In the genomic region with DNA sequence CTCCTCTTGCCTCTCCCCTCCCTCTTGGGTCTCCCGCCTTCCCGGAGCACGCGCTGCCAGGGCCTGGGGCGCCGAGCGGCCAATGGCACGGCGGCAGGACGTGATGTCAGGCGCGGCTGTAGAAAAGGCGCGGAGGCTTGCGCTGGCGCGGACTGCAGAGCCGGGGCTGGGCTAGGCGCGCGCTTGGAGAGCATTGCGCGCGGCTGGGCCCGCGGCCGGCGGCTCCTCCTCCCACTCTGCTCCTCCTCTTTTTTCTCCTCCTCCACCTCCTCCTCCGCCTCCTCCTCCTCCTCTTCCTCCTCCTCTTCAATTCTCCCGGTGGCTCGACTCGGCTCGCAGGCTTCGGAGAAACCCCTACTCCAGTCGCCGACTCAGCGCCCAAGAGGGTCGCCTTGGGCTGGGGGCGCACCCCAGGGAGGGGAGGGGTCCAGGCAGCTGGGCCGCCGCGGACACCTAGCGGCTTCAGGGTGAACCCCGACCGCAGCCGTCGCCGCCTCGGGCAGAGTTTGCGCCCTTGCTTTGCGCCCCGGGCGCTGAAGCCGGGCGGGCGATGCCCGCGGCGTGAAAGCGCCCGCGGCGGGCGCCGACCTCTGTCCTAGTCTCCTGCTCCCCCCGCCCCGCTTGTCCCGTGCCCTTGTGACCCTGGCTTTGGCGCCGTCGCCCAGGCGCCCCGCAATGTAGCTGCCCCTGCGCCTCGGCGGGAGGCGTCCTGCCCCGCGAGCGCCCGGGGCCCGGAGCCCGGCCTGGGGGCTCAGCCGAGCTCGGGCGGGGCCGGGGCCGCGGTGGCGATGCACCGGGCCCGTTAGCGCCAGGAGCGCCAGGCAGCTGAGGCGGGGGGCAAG, we compare ENCODE assay signal across 8 cellular contexts. TPM values are rescaled to one million over a fixed set of nuclear protein-coding genes. Genes with fewer than 3 reads are reported as not detected.
DNase-seq lines count a peak whose midpoint lies in the region; ATAC-seq and TF ChIP-seq lines count a peak whose summit lies in the region.

LHX2 (plus strand) TSS at position 309 of the 842 bp plus-strand sequence. CDS start 581 bp downstream, outside the sequence.

- H3K9me3 Mint-ChIP-seq in Calu3 (ENCODE audit: low read depth, unreplicated experiment), result no peaks in the 10 kb centered on the region

- H3K9ac ChIP-seq in iPS-18a (ENCODE audit: low read length), result no peak within 1 kb of the TSS

- H3K36me3 ChIP-seq in iPS-18a (ENCODE audit: control insufficient read depth, low read depth, low read length), result no peaks in the 10 kb centered on the region

- H3K27me3 ChIP-seq in iPS-18a (ENCODE audit: control insufficient read depth, insufficient read depth, low read length), result peaks cover 98% of the 10 kb centered on the region

- intact Hi-C loops in Calu3 (cut with micrococcal nuclease; ENCODE audit: unreplicated experiment), result no loop called here

- CTCF ChIA-PET in Calu3 (lab: Charles Lee), result no interaction called here

- H3K4me3 Mint-ChIP-seq in Calu3 (ENCODE audit: low read depth, unreplicated experiment), result peak within 1 kb of the TSS; percentile 67

- H3K27ac ChIP-seq in iPS-18a (ENCODE audit: low read length) (no peak within 1 kb of the TSS), skin epidermis (peak within 1 kb of the TSS in 5 of 21 experiments; percentile 35 to 76 (median 47))

- peaks cover 4% of the 10 kb centered on the region for H3K4me1 Mint-ChIP-seq in Calu3 (ENCODE audit: low read depth, unreplicated experiment)

- H3K27me3 Mint-ChIP-seq in Calu3 (ENCODE audit: unreplicated experiment), result peaks cover 83% of the 10 kb centered on the region

- no TSS peak for BruUV-seq in Calu3 (replicated peaks; lab: Mats Ljungman, UMichigan)

- peak within 1 kb of the TSS; percentile 45 for H3K4me3 ChIP-seq in iPS-18a (ENCODE audit: low read length)
- peak within 1 kb of the TSS; percentile 18 to 42 (median 36) for H3K4me3 ChIP-seq in skin epidermis

- no peak within 1 kb of the TSS for H3K27ac Mint-ChIP-seq in Calu3 (ENCODE audit: unreplicated experiment)

- H3K4me1 ChIP-seq in iPS-18a (ENCODE audit: control insufficient read depth, low read depth, low read length), result peaks cover 29% of the 10 kb centered on the region

- no peaks in the 10 kb centered on the region for H3K9me3 ChIP-seq in iPS-18a (ENCODE audit: control insufficient read depth, low read depth, low read length)

- DNase-seq in Calu3, result peak; percentile 52
- peak; percentile 63 for DNase-seq in HCEC 1CT
- DNase-seq in NCI-H446 (lab: John Stamatoyannopoulos, UW), result peak; percentile 83 to 95
- DNase-seq in astrocyte of the hippocampus (ENCODE audit: low read depth, low spot score), result peak; percentile 99
- DNase-seq in NAMALWA (ENCODE audit: low spot score), result no peak

- no peak for TF ChIP-seq CTCF in Calu3 (IDR thresholded peaks at IDR 0.05; ENCODE audit: unreplicated experiment)

- no peak for ATAC-seq in GM19023 (IDR thresholded peaks at IDR 0.05; ENCODE audit: unreplicated experiment)

- no peaks in the 10 kb centered on the region for H3K36me3 Mint-ChIP-seq in Calu3 (ENCODE audit: insufficient read depth, unreplicated experiment)

RNA-seq across cellular contexts. Expression of gene LHX2, which starts in this region (rescaled TPM):
- not detected in 2 replicates for total RNA-seq in Calu3 (2022)

Comparison
In these comparisons a context has a peak if more than half of its experiments do, and no peak if none do; other contexts are left out.
1. Peak in DNase-seq in Calu3; RNA of the gene not detected or under 1 TPM.